ENCODE assay signal across 28 cellular contexts in genomic region chr10:110313674-110314073, GRCh38.
"Had no signal": no experiment of that assay in that cellular context is flagged by ENCODE, and none has a peak within 500 bp of the region (broad histone marks: within the 10 kb centered on the region; RNA-seq: fewer than 3 reads in every experiment).

No MANE protein-coding gene starts in this region.

- H3K4me1 Mint-ChIP-seq: central memory CD8-positive, alpha-beta T cell had no signal

- H3K4me1 ChIP-seq: gastrocnemius medialis had no signal

- H3K27ac Mint-ChIP-seq: activated naive CD4-positive, alpha-beta T cell treated with anti-CD3 and anti-CD28 coated beads, Interleukin-2, amount 10 ng/mL, durations not matched to agents 7 days and 5 days; activated naive CD8-positive, alpha-beta T cell treated with anti-CD3 and anti-CD28 coated beads, Interleukin-2, amount 10 ng/mL, durations not matched to agents 7 days and 5 days; activated T-cell treated with anti-CD3 and anti-CD28 coated beads, Interleukin-2, amount 50 U/mL, for 24 hours; dendritic cell treated with granulocyte-macrophage colony-stimulating factor and Interleukin-4, amounts not matched to agents 40 ng/mL and 50 ng/mL, for 4 days; endodermal cell; WTC11 had no signal

- H3K9me3 Mint-ChIP-seq: activated naive CD4-positive, alpha-beta T cell treated with anti-CD3 and anti-CD28 coated beads, Interleukin-2, amount 10 ng/mL, durations not matched to agents 7 days and 5 days; activated naive CD4-positive, alpha-beta T cell treated with anti-CD3 and anti-CD28 coated beads, Interleukin-2, amount 50 U/mL, for 72 hours; activated naive CD8-positive, alpha-beta T cell treated with anti-CD3 and anti-CD28 coated beads, Interleukin-2, amount 10 ng/mL, durations not matched to agents 7 days and 5 days; activated T-cell treated with anti-CD3 and anti-CD28 coated beads, Interleukin-2, amount 50 U/mL, for 24 hours; central memory CD8-positive, alpha-beta T cell; dendritic cell treated with granulocyte-macrophage colony-stimulating factor and Interleukin-4, amounts not matched to agents 40 ng/mL and 50 ng/mL, for 4 days; endodermal cell; WTC11 had no signal

- H3K4me3 Mint-ChIP-seq: activated naive CD4-positive, alpha-beta T cell treated with anti-CD3 and anti-CD28 coated beads, Interleukin-2, amount 10 ng/mL, durations not matched to agents 7 days and 5 days; activated naive CD8-positive, alpha-beta T cell treated with anti-CD3 and anti-CD28 coated beads, Interleukin-2, amount 10 ng/mL, durations not matched to agents 7 days and 5 days; activated T-cell treated with anti-CD3 and anti-CD28 coated beads, Interleukin-2, amount 50 U/mL, for 24 hours; central memory CD8-positive, alpha-beta T cell; dendritic cell treated with granulocyte-macrophage colony-stimulating factor and Interleukin-4, amounts not matched to agents 40 ng/mL and 50 ng/mL, for 4 days; endodermal cell; WTC11 had no signal

- DNase-seq: activated CD4-positive, alpha-beta T cell treated with anti-CD3 and anti-CD28 coated beads for 1 hour; activated CD4-positive, alpha-beta T cell treated with anti-CD3 and anti-CD28 coated beads for 4 hours; activated CD4-positive, alpha-beta T cell treated with anti-CD3 and anti-CD28 coated beads, Interleukin-2, amount 50 U/mL, for 1 hour; activated CD4-positive, alpha-beta T cell treated with anti-CD3 and anti-CD28 coated beads, Interleukin-2, amount 50 U/mL, for 48 hours; activated CD8-positive, alpha-beta memory T cell treated with anti-CD3 and anti-CD28 coated beads, Interleukin-2, amount 50 U/mL, for 48 hours; activated gamma-delta T cell; activated naive CD4-positive, alpha-beta T cell; activated naive CD4-positive, alpha-beta T cell treated with anti-CD3 and anti-CD28 coated beads, Interleukin-2, amount 10 ng/mL, durations not matched to agents 7 days and 5 days; activated naive CD8-positive, alpha-beta T cell treated with anti-CD3 and anti-CD28 coated beads, Interleukin-2, amount 10 ng/mL, durations not matched to agents 7 days and 5 days; activated T-cell treated with anti-CD3 and anti-CD28 coated beads for 4 hours; activated T-cell treated with anti-CD3 and anti-CD28 coated beads, Interleukin-2, amount 50 U/mL, for 24 hours; anterior cingulate cortex; brain microvascular endothelial cell; dorsolateral prefrontal cortex; effector memory CD4-positive, alpha-beta T cell; endodermal cell; foreskin fibroblast; gastrocnemius medialis; glutamatergic neuron; heart left ventricle; T-helper 2 cell had no signal

- H3K36me3 Mint-ChIP-seq: activated naive CD4-positive, alpha-beta T cell treated with anti-CD3 and anti-CD28 coated beads, Interleukin-2, amount 10 ng/mL, durations not matched to agents 7 days and 5 days; activated naive CD4-positive, alpha-beta T cell treated with anti-CD3 and anti-CD28 coated beads, Interleukin-2, amount 50 U/mL, for 72 hours; activated naive CD8-positive, alpha-beta T cell treated with anti-CD3 and anti-CD28 coated beads, Interleukin-2, amount 10 ng/mL, durations not matched to agents 7 days and 5 days; WTC11 had no signal

- H3K27me3 ChIP-seq: brain microvascular endothelial cell, gastrocnemius medialis had no signal

- H3K4me3 ChIP-seq: coronary artery, dorsolateral prefrontal cortex, gastrocnemius medialis, heart left ventricle had no signal

- H3K9me3 ChIP-seq: gastrocnemius medialis, heart left ventricle had no signal

- ATAC-seq: esophagus mucosa, gastrocnemius medialis, heart left ventricle, WTC11 had no signal

- H3K27me3 Mint-ChIP-seq: activated T-cell treated with anti-CD3 and anti-CD28 coated beads, Interleukin-2, amount 50 U/mL, for 24 hours had no signal

- H3K36me3 ChIP-seq: brain microvascular endothelial cell, gastrocnemius medialis, heart left ventricle had no signal

- H3K27ac ChIP-seq: brain microvascular endothelial cell, coronary artery, dorsolateral prefrontal cortex, gastrocnemius medialis, heart left ventricle, VCaP had no signal
